In the genomic region with DNA sequence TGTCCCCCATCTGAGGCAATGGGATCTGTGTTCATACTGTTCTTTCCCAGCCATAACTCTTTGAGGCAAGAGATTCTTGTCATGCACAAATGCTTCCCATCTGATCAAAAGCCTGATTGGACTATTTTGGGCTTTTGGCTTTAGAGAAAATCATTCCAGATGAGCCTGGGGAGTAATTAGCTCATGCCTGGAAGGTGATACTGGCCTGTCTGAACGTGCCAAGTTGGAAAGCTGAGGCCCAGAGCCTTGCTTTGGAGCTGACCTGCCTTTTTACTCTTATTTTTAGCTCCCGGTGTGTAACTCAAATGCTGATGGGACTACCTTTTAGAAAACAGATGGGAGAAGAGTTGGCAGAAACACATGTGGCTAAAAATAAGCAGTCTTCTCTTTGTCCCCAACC, we compare ENCODE assay signal across 17 cellular contexts.
DNase-seq lines count a peak whose midpoint lies in the region; ATAC-seq, FAIRE-seq and TF ChIP-seq lines count a peak whose summit lies in the region.
"Had no signal": no experiment of that assay in that cellular context is flagged by ENCODE, and none has a peak within 500 bp of the region (broad histone marks: within the 10 kb centered on the region; RNA-seq: fewer than 3 reads in every experiment).

No MANE protein-coding gene starts in this region.

- ATAC-seq in heart left ventricle (peak in 3 of 4 donors; percentile 34 to 48 (median 37)), right lobe of liver (no peak), HG03139 (IDR thresholded peaks at IDR 0.05; ENCODE audit: unreplicated experiment) (no peak)
- ATAC-seq: left lobe of liver had no signal

- no peak overlapping the region for H3K4me3 ChIP-seq in bronchial epithelial cell (ENCODE audit: low read depth, low read length)
- no peak overlapping the region for H3K4me3 ChIP-seq in heart left ventricle
- no peak overlapping the region for H3K4me3 ChIP-seq in smooth muscle cell
- H3K4me3 ChIP-seq in right lobe of liver = no peak overlapping the region
- H3K4me3 ChIP-seq: BLaER1 treated with 17β-estradiol and CSF1 and Interleukin-3, amounts not matched to agents 10 nM and 100 nM; ovary had no signal

- TF ChIP-seq POLR2A in heart left ventricle (IDR thresholded peaks at IDR 0.05) (no peak), right lobe of liver (IDR thresholded peaks at IDR 0.05) (no peak)

- no peak for TF ChIP-seq CTCF in bronchial epithelial cell (IDR thresholded peaks at IDR 0.05; ENCODE audit: insufficient read depth, low read length, severe bottlenecking)
- no peak for TF ChIP-seq CTCF in heart left ventricle (IDR thresholded peaks at IDR 0.05)
- TF ChIP-seq CTCF in smooth muscle cell (IDR thresholded peaks at IDR 0.05; ENCODE audit: borderline replicate concordance, insufficient read depth, poor library complexity, severe bottlenecking) = no peak
- no peak for TF ChIP-seq CTCF in right lobe of liver (IDR thresholded peaks at IDR 0.05)

- intact Hi-C loops in heart left ventricle (cut with DNase I) = no loop called here
- intact Hi-C loops in right lobe of liver (cut with DNase I) = no loop called here

- H3K27ac ChIP-seq in heart left ventricle (peak overlapping the region in 11 of 12 donors; percentile 24 to 77 (median 64)), smooth muscle cell (ENCODE audit: low read depth) (peak overlapping the region; percentile 77), right lobe of liver (no peak overlapping the region)
- H3K27ac ChIP-seq: BLaER1 treated with 17β-estradiol and CSF1 and Interleukin-3, amounts not matched to agents 10 nM and 100 nM; ovary had no signal

- H4K20me1 ChIP-seq in smooth muscle cell (ENCODE audit: low read depth) = no peaks in the 10 kb centered on the region
- H4K20me1 ChIP-seq: BLaER1 treated with 17β-estradiol and CSF1 and Interleukin-3, amounts not matched to agents 10 nM and 100 nM had no signal

- FAIRE-seq in bronchial epithelial cell (lab: Jason Lieb, UNC) = no peak
- FAIRE-seq: TTC549 had no signal

- H3K9ac ChIP-seq in smooth muscle cell (ENCODE audit: low read depth) = no peak overlapping the region
- H3K9ac ChIP-seq: BLaER1 treated with 17β-estradiol and CSF1 and Interleukin-3, amounts not matched to agents 10 nM and 100 nM had no signal

- peaks cover 0 to 63% (median 25%) of the 10 kb centered on the region in 12 donors for H3K4me1 ChIP-seq in heart left ventricle
- H3K4me1 ChIP-seq in smooth muscle cell (ENCODE audit: low read depth) = peaks cover 15% of the 10 kb centered on the region
- H3K4me1 ChIP-seq in right lobe of liver = peaks cover 0 to 16% (median 6%) of the 10 kb centered on the region in 4 donors
- H3K4me1 ChIP-seq: BLaER1 treated with 17β-estradiol and CSF1 and Interleukin-3, amounts not matched to agents 10 nM and 100 nM had no signal

- H3K27me3 ChIP-seq in bronchial epithelial cell (ENCODE audit: control insufficient read depth, insufficient read depth, low read length) (no peaks in the 10 kb centered on the region), heart left ventricle (no peaks in the 10 kb centered on the region), smooth muscle cell (ENCODE audit: low read depth) (no peaks in the 10 kb centered on the region), right lobe of liver (no peaks in the 10 kb centered on the region)
- H3K27me3 ChIP-seq: BLaER1 treated with 17β-estradiol and CSF1 and Interleukin-3, amounts not matched to agents 10 nM and 100 nM; ovary had no signal

- H3K4me2 ChIP-seq in smooth muscle cell = no peak overlapping the region

- H3K79me2 ChIP-seq in smooth muscle cell (ENCODE audit: low read depth) = no peaks in the 10 kb centered on the region

- peak; percentile 43 for DNase-seq in NCI-H1694 treated with DMSO at 0.1 percent for 48 hours (lab: John Stamatoyannopoulos, UW)
- DNase-seq in bronchial epithelial cell (ENCODE audit: low read depth) = peak; percentile 70
- no peak for DNase-seq in heart left ventricle
- DNase-seq in smooth muscle cell (lab: John Stamatoyannopoulos, UW; ENCODE audit: unreplicated experiment) = no peak
- no peak for DNase-seq in right lobe of liver
- no peak for DNase-seq in T-helper 1 cell
- no peak for DNase-seq in superior temporal gyrus (ENCODE audit: extremely low spot score)
- DNase-seq: activated CD4-positive, alpha-beta T cell treated with anti-CD3 and anti-CD28 coated beads, Interleukin-2, amount 50 U/mL, for 1 hour; activated naive CD8-positive, alpha-beta T cell treated with anti-CD3 and anti-CD28 coated beads, Interleukin-2, amount 10 ng/mL, durations not matched to agents 7 days and 5 days; activated T-cell treated with anti-CD3 and anti-CD28 coated beads, Interleukin-2, amount 50 U/mL, for 48 hours; KG1; stimulated activated CD4-positive, alpha-beta T cell treated with anti-CD3 and anti-CD28 coated beads, Interleukin-15, amount 100 ng/mL, for 24 hours had no signal

- peaks cover 11% of the 10 kb centered on the region for H3K36me3 ChIP-seq in bronchial epithelial cell (ENCODE audit: control insufficient read depth, insufficient read depth, low read length)
- peaks cover 0 to 77% (median 40%) of the 10 kb centered on the region in 9 donors for H3K36me3 ChIP-seq in heart left ventricle
- no peaks in the 10 kb centered on the region for H3K36me3 ChIP-seq in smooth muscle cell (ENCODE audit: low read depth)
- H3K36me3 ChIP-seq in right lobe of liver = peaks cover 0 to 42% (median 34%) of the 10 kb centered on the region in 4 donors
- H3K36me3 ChIP-seq: BLaER1 treated with 17β-estradiol and CSF1 and Interleukin-3, amounts not matched to agents 10 nM and 100 nM; ovary had no signal

- WGBS in heart left ventricle, 4 donors = 19 to 47% (median 29%) methylated on average over 2 of the region's 2 CpGs
- 79% methylated on average over 2 of the region's 2 CpGs for WGBS in smooth muscle cell (ENCODE audit: low lambda C conversion rate)
- WGBS in right lobe of liver (ENCODE audit: insufficient coverage, low coverage, low lambda C conversion rate, missing lambda C conversion rate) = 96% methylated on average over 2 of the region's 2 CpGs

- no peak overlapping the region for H2AFZ ChIP-seq in smooth muscle cell (ENCODE audit: low read depth)

- H3F3A ChIP-seq in smooth muscle cell (ENCODE audit: low read depth) = peaks cover 20% of the 10 kb centered on the region

- no peaks in the 10 kb centered on the region for H3K9me3 ChIP-seq in heart left ventricle
- H3K9me3 ChIP-seq in smooth muscle cell (replicated peaks; ENCODE audit: low read depth) = no peaks in the 10 kb centered on the region
- no peaks in the 10 kb centered on the region for H3K9me3 ChIP-seq in right lobe of liver
- H3K9me3 ChIP-seq: BLaER1 treated with 17β-estradiol and CSF1 and Interleukin-3, amounts not matched to agents 10 nM and 100 nM; ovary had no signal

Comparison
In these comparisons a context has a peak if more than half of its experiments do, and no peak if none do; other contexts are left out.
1. DNase-seq: peak in NCI-H1694 treated with DMSO at 0.1 percent for 48 hours (single experiment) and bronchial epithelial cell (single experiment); none in heart left ventricle (0 of 5), smooth muscle cell (single experiment), right lobe of liver (0 of 3), T-helper 1 cell (0 of 5) and superior temporal gyrus (single experiment).
2. ATAC-seq: peak in heart left ventricle (3 of 4); none in right lobe of liver (0 of 4) and HG03139 (single experiment).
3. H3K27ac ChIP-seq: peak in heart left ventricle (11 of 12) and smooth muscle cell (single experiment); none in right lobe of liver (0 of 3).